8 cellular contexts compared by ENCODE assay signal in genomic region chr1:206809504-206810084, GRCh38. TPM values are rescaled to one million over a fixed set of nuclear protein-coding genes. Genes with fewer than 3 reads are reported as not detected.
DNase-seq lines count a peak whose midpoint lies in the region; ATAC-seq and TF ChIP-seq lines count a peak whose summit lies in the region.

No MANE protein-coding gene starts in this region.

- H3K4ac ChIP-seq in neuronal stem cell (ENCODE audit: low read length) = no peak overlapping the region

- no peaks in the 10 kb centered on the region for H3K79me2 ChIP-seq in OCI-LY1 (ENCODE audit: insufficient read depth, low read length)

- H3K36me3 ChIP-seq in OCI-LY1 (ENCODE audit: insufficient read depth, low read length) = no peaks in the 10 kb centered on the region
- no peaks in the 10 kb centered on the region for H3K36me3 ChIP-seq in psoas muscle (ENCODE audit: insufficient read depth in 1 of 2, low read depth in 1 of 2)
- H3K36me3 ChIP-seq in neuronal stem cell (replicated peaks in 1 of 2; ENCODE audit: control insufficient read depth in 2 of 2, insufficient read depth in 2 of 2, low read length in 2 of 2) = no peaks in the 10 kb centered on the region

- no peak overlapping the region for H4K8ac ChIP-seq in neuronal stem cell (ENCODE audit: low read depth, low read length)

- no peak overlapping the region for H2AK5ac ChIP-seq in neuronal stem cell (ENCODE audit: low read depth, low read length)

- H4K91ac ChIP-seq in neuronal stem cell (ENCODE audit: low read depth, low read length, poor library complexity) = no peak overlapping the region

- H3K4me3 ChIP-seq in OCI-LY1 (ENCODE audit: low read depth, low read length, poor library complexity, severe bottlenecking) (no peak overlapping the region), choroid plexus epithelial cell (ENCODE audit: low read depth, low read length) (no peak overlapping the region), psoas muscle (no peak overlapping the region), neuronal stem cell (ENCODE audit: low read length in 2 of 2) (no peak overlapping the region)

- H3K4me1 ChIP-seq in OCI-LY1 (ENCODE audit: insufficient read depth, low read length, severe bottlenecking) = no peaks in the 10 kb centered on the region
- no peaks in the 10 kb centered on the region for H3K4me1 ChIP-seq in psoas muscle
- H3K4me1 ChIP-seq in neuronal stem cell (ENCODE audit: control insufficient read depth in 2 of 2, insufficient read depth in 1 of 2, low read depth in 1 of 2, low read length in 2 of 2) = peaks cover 0 to 1% of the 10 kb centered on the region in 2 donors

- no peak overlapping the region for H3K18ac ChIP-seq in neuronal stem cell (ENCODE audit: low read length)

- no peak overlapping the region for H2BK15ac ChIP-seq in neuronal stem cell (ENCODE audit: low read length)

- no peaks in the 10 kb centered on the region for H3K79me1 ChIP-seq in neuronal stem cell (ENCODE audit: low read depth, low read length)

- H3K9me2 ChIP-seq in OCI-LY1 (ENCODE audit: low read depth, low read length) = no peaks in the 10 kb centered on the region

- H2BK120ac ChIP-seq in neuronal stem cell (ENCODE audit: low read depth, low read length) = no peak overlapping the region

- H3K9me3 ChIP-seq in OCI-LY1 (ENCODE audit: low read length) (peaks cover 12% of the 10 kb centered on the region; the same call in 1 of the 2 replicates), psoas muscle (no peaks in the 10 kb centered on the region), neuronal stem cell (replicated peaks in 1 of 2; ENCODE audit: control insufficient read depth in 2 of 2, insufficient read depth in 1 of 2, low read depth in 1 of 2, low read length in 2 of 2) (peaks cover 0 to 2% of the 10 kb centered on the region in 2 donors)

- peak; percentile 61 for TF ChIP-seq CTCF in GM10266 (IDR thresholded peaks at IDR 0.05; ENCODE audit: control insufficient read depth, insufficient read depth, low read depth, missing control alignments)
- TF ChIP-seq CTCF in OCI-LY1 (IDR thresholded peaks at IDR 0.05; ENCODE audit: low read length) = peak; percentile 72
- TF ChIP-seq CTCF in choroid plexus epithelial cell (conservative IDR thresholded peaks at IDR 0.05; ENCODE audit: low read depth, low read length) = peak; percentile 62
- peak; percentile 15 for TF ChIP-seq CTCF in psoas muscle (IDR thresholded peaks at IDR 0.05)

- no peak overlapping the region for H3K23ac ChIP-seq in neuronal stem cell (ENCODE audit: low read depth, low read length, poor library complexity)

- no peak overlapping the region for H3K27ac ChIP-seq in OCI-LY1 (ENCODE audit: low read depth, low read length, poor library complexity, severe bottlenecking)
- H3K27ac ChIP-seq in psoas muscle = no peak overlapping the region
- no peak overlapping the region for H3K27ac ChIP-seq in neuronal stem cell (replicated peaks; ENCODE audit: low read length)

- H2BK5ac ChIP-seq in neuronal stem cell (ENCODE audit: low read length) = no peak overlapping the region

- 74 to 81% (median 77%) methylated on average over 4 of the region's 4 CpGs for WGBS in psoas muscle, 3 donors
- no CpG with 5 or more reads among the region's 4 CpGs for WGBS in neuronal stem cell (ENCODE audit: extremely low coverage in 2 of 2, insufficient read length in 2 of 2, insufficient replicate concordance in 1 of 2), 2 donors

- H4K20me1 ChIP-seq in OCI-LY1 (ENCODE audit: insufficient read depth, low read length) = no peaks in the 10 kb centered on the region

- intact Hi-C loops in psoas muscle (cut with DNase I) = loop anchor here (5.0 kb wide), 3 partner anchors 82 to 177 kb away; no protein-coding TSS in a partner anchor

- H3F3A ChIP-seq in OCI-LY1 (ENCODE audit: insufficient read depth, low read length) = no peaks in the 10 kb centered on the region

- no peak overlapping the region for H2AFZ ChIP-seq in OCI-LY1 (ENCODE audit: low read length)
- no peak overlapping the region for H2AFZ ChIP-seq in neuronal stem cell (ENCODE audit: low read length)

- no peak overlapping the region for H3K14ac ChIP-seq in neuronal stem cell (ENCODE audit: low read length)

- peak in 2 of 4 donors; percentile 56 to 67 for ATAC-seq in psoas muscle
- ATAC-seq in HG02610 (IDR thresholded peaks at IDR 0.05; ENCODE audit: unreplicated experiment) = no peak
- ATAC-seq in HG02840 (IDR thresholded peaks at IDR 0.05; ENCODE audit: low FRiP score, unreplicated experiment) = no peak

- no peak overlapping the region for H2BK12ac ChIP-seq in neuronal stem cell (ENCODE audit: low read length)

- DNase-seq in ACHN (peak; percentile 41), GM10266 (ENCODE audit: extremely low spot score) (no peak), choroid plexus epithelial cell (ENCODE audit: low read depth) (peak; percentile 61), psoas muscle (no peak), neuronal stem cell (ENCODE audit: low spot score) (no peak)

- H3K4me2 ChIP-seq in OCI-LY1 (ENCODE audit: low read length) (no peak overlapping the region), neuronal stem cell (ENCODE audit: insufficient read depth, low read length, poor library complexity, severe bottlenecking) (no peak overlapping the region)

- H3K9ac ChIP-seq in OCI-LY1 (ENCODE audit: low read length) = no peak overlapping the region
- H3K9ac ChIP-seq in neuronal stem cell (ENCODE audit: low read depth, low read length, poor library complexity) = no peak overlapping the region

- in situ Hi-C loops in ACHN (cut with HindIII; ENCODE audit: low pct_ligation_motif_present, low pct_unique_long_range_greater_than_20kb, low sequenced_read_pairs) = no loop called here

- peaks cover 9% of the 10 kb centered on the region; the same call in 1 of the 2 replicates for H3K27me3 ChIP-seq in OCI-LY1 (ENCODE audit: insufficient read depth, low read length)
- no peaks in the 10 kb centered on the region for H3K27me3 ChIP-seq in psoas muscle (ENCODE audit: insufficient read depth in 3 of 3, low read length in 2 of 3)
- no peaks in the 10 kb centered on the region for H3K27me3 ChIP-seq in neuronal stem cell (ENCODE audit: control insufficient read depth in 3 of 3, insufficient read depth in 3 of 3, low read depth in 1 of 3, low read length in 3 of 3)

RNA-seq across cellular contexts. Expression of gene IL10, which starts 37.3 kb away (rescaled TPM):
- total RNA-seq in psoas muscle = under 1 TPM in 3 of 4 donors, not detected in 1; 0.32 to 0.44 (median 0.44) TPM
- under 1 TPM; 0.20 to 0.82 (median 0.22) TPM for polyA plus RNA-seq in psoas muscle
- polyA plus RNA-seq in neuronal stem cell (2013, experiment 1 of 2) = not detected
- not detected for polyA plus RNA-seq in neuronal stem cell (2013, experiment 2 of 2)

RNA-seq across cellular contexts. Expression of gene IL19, which starts 39.0 kb away (rescaled TPM):
- total RNA-seq in psoas muscle = not detected
- not detected for polyA plus RNA-seq in psoas muscle
- not detected for polyA plus RNA-seq in neuronal stem cell (2013, experiment 1 of 2)
- not detected for polyA plus RNA-seq in neuronal stem cell (2013, experiment 2 of 2)

RNA-seq across cellular contexts. Expression of gene IL20, which starts 55.8 kb away (rescaled TPM):
- 1 to 10 TPM in 1 of 4 donors, not detected in 3; 1.2 TPM for total RNA-seq in psoas muscle
- polyA plus RNA-seq in psoas muscle = not detected
- polyA plus RNA-seq in neuronal stem cell (2013, experiment 1 of 2) = not detected
- not detected for polyA plus RNA-seq in neuronal stem cell (2013, experiment 2 of 2)

Comparison
In these comparisons a context has a peak if more than half of its experiments do, and no peak if none do; other contexts are left out.
1. DNase-seq: peak in ACHN (single experiment) and choroid plexus epithelial cell (single experiment); none in GM10266 (single experiment), psoas muscle (0 of 2) and neuronal stem cell (single experiment).
2. CTCF ChIP-seq: peak in every context shown above with its lines; median percentile 72 in OCI-LY1; 62 in choroid plexus epithelial cell; 61 in GM10266; 15 in psoas muscle.